ENCODE assay signal across 20 cellular contexts in the genomic region with DNA sequence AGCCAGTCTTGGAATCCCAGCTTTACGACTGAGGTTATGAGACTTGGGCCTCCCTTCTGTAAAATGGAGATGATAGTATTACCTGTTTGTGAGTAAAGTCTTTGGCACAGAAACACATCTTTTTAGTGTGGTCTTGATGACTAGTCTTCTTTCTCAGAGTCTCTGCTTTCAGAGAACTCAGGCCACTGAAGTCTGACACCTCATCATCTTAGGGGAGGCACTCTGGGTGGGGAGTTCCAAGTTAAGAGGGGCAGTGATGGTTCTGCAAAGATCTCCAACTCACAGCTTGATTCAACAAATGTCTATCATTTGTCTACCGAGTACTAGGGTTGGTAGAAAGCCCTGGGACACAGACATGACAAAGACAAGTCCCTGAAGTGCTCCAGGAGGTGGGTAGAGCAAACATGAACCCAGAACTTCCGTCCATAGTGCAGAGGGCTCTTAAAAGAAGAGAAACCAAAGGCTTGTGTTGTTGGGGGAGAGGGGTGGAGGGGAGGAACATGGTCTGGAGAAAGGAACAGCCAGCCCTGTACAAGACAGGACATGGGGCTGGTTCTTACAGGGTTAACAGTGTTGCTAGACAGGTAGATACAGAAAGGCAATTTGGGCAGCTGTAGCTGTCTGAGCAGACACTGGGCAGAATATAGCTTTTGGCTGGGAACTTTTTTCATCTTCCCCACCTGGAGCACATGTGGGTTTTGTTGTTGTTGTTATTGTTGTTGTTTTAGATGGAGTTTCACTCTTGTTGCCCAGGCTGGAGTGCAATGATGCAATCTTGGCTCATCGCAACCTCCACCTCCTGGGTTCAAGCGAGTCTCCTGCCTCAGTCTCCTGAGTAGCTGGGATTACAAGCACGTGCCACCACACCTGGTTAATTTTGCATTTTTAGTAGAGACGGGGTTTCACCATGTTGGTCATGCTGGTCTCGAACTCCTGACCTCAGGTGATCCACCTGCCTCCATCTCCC. TPM values are rescaled to one million over a fixed set of nuclear protein-coding genes. Genes with fewer than 3 reads are reported as not detected.
DNase-seq lines count a peak whose midpoint lies in the region; ATAC-seq, FAIRE-seq and TF ChIP-seq lines count a peak whose summit lies in the region.
"Had no signal": no experiment of that assay in that cellular context is flagged by ENCODE, and none has a peak within 500 bp of the region (broad histone marks: within the 10 kb centered on the region; RNA-seq: fewer than 3 reads in every experiment).

No MANE protein-coding gene starts in this region.

- no peaks in the 10 kb centered on the region for H3K9me3 ChIP-seq in DOHH2 (ENCODE audit: control insufficient read depth, insufficient read depth, low read length)
- H3K9me3 ChIP-seq in Panc1 (ENCODE audit: control insufficient read depth, insufficient read depth, low read depth, low read length), result no peaks in the 10 kb centered on the region
- H3K9me3 ChIP-seq in HepG2 (ENCODE audit: low read length), result no peaks in the 10 kb centered on the region
- H3K9me3 ChIP-seq: left ventricle myocardium inferior, suprapubic skin had no signal

- H3K4me2 ChIP-seq in DOHH2 (ENCODE audit: low read length) (no peak overlapping the region), HepG2 (ENCODE audit: low read depth, low read length) (peak overlapping the region; percentile 67)

- peaks cover 13% of the 10 kb centered on the region for H3K79me2 ChIP-seq in DOHH2 (ENCODE audit: control insufficient read depth, low read length)
- peaks cover 8% of the 10 kb centered on the region for H3K79me2 ChIP-seq in HepG2 (ENCODE audit: insufficient read depth, low read length)

- H3K27ac ChIP-seq in DOHH2 (ENCODE audit: low read depth, low read length), result no peak overlapping the region
- no peak overlapping the region for H3K27ac ChIP-seq in Panc1 (ENCODE audit: low read length)
- peak overlapping the region; percentile 68 for H3K27ac ChIP-seq in HepG2 (ENCODE audit: extremely low read length, insufficient read depth, low read length)
- H3K27ac ChIP-seq: left ventricle myocardium inferior, suprapubic skin had no signal

- TF ChIP-seq CTCF in DOHH2 (IDR thresholded peaks at IDR 0.05; ENCODE audit: low read depth, low read length, poor library complexity, severe bottlenecking) (peak; percentile 20), Panc1 (IDR thresholded peaks at IDR 0.05) (peak; percentile 53), HepG2 (CRISPR knock-in tag; IDR thresholded peaks at IDR 0.05) (no peak)

- peaks cover 32% of the 10 kb centered on the region for H3K4me1 ChIP-seq in DOHH2 (ENCODE audit: control insufficient read depth, low read length)
- peaks cover 13% of the 10 kb centered on the region for H3K4me1 ChIP-seq in Panc1 (ENCODE audit: control insufficient read depth, insufficient read depth, low read length)
- peaks cover 65% of the 10 kb centered on the region for H3K4me1 ChIP-seq in HepG2 (ENCODE audit: insufficient read depth, low read length)

- WGBS in HepG2 (ENCODE audit: low lambda C conversion rate), result 61% methylated on average over 8 of the region's 8 CpGs

- CTCF ChIA-PET in Panc1 (lab: Charles Lee), result interaction anchor here (0.7 kb wide), 2 partner anchors 76 to 141 kb away, joined by 4 to 6 read pairs; no protein-coding TSS in a partner anchor
- CTCF ChIA-PET in HepG2 (lab: Yijun Ruan, JAX; ENCODE audit: low intra/inter-chr PET ratio, low total read pairs), result interaction anchor here (2.1 kb wide), 1 partner anchor 60 kb away, joined by 11 read pairs; no protein-coding TSS in a partner anchor

- FAIRE-seq in HepG2 (lab: Jason Lieb, UNC), result peak; percentile 85
- FAIRE-seq: astrocyte, HTR-8/SVneo, islet of Langerhans, urothelium cell line had no signal

- TF ChIP-seq POLR2A in HepG2 (IDR thresholded peaks at IDR 0.05; ENCODE audit: insufficient read depth in 1 of 2, low read depth in 2 of 2, low read length in 2 of 2), result no peak

- peaks cover 29% of the 10 kb centered on the region for H3K27me3 ChIP-seq in DOHH2 (ENCODE audit: control insufficient read depth, low read length)
- H3K27me3 ChIP-seq in Panc1 (ENCODE audit: control insufficient read depth, insufficient read depth, low read length), result no peaks in the 10 kb centered on the region
- H3K27me3 ChIP-seq in HepG2 (ENCODE audit: control insufficient read depth in 1 of 2, insufficient read depth in 2 of 2, low read length in 2 of 2), result no peaks in the 10 kb centered on the region
- H3K27me3 ChIP-seq: dorsolateral prefrontal cortex, suprapubic skin had no signal

- no peak for TF ChIP-seq RAD21 in HepG2 (CRISPR knock-in tag; IDR thresholded peaks at IDR 0.05)

- no peaks in the 10 kb centered on the region for H3F3A ChIP-seq in DOHH2 (ENCODE audit: control insufficient read depth, insufficient read depth)

- H2AFZ ChIP-seq in HepG2 (ENCODE audit: low read length), result peak overlapping the region; percentile 66

- BruUV-seq in Panc1 (replicated peaks; lab: Mats Ljungman, UMichigan), result no TSS peak
- no TSS peak for BruUV-seq in HepG2 (replicated peaks; lab: Mats Ljungman, UMichigan)

- H4K20me1 ChIP-seq in DOHH2 (ENCODE audit: control insufficient read depth, insufficient read depth, low read depth, low read length) (no peaks in the 10 kb centered on the region), HepG2 (ENCODE audit: insufficient read depth, low read length) (no peaks in the 10 kb centered on the region)

- no peaks in the 10 kb centered on the region for H3K9me2 ChIP-seq in DOHH2 (replicated peaks; ENCODE audit: control insufficient read depth, low read length)

- peak in 1 of 2 experiments; percentile 76; a peak in 1 of 4 replicates for TF ChIP-seq EP300 in HepG2 (IDR thresholded peaks at IDR 0.05; ENCODE audit: low read depth in 2 of 2, low read length in 2 of 2)
- no peak for TF ChIP-seq EP300 in HepG2 (CRISPR knock-in tag; IDR thresholded peaks at IDR 0.05; ENCODE audit: borderline replicate concordance)

- DNase-seq in activated T-cell treated with anti-CD3 and anti-CD28 coated beads for 48 hours (ENCODE audit: low read depth) (peak; percentile 2), activated T-cell treated with anti-CD3 and anti-CD28 coated beads for 4 hours (no peak), Panc1 (ENCODE audit: low read depth, low spot score) (no peak), HepG2 (ENCODE audit: low spot score) (peak; percentile 63), ureter (ENCODE audit: low spot score) (no peak)
- DNase-seq: NCI-H1092, NCI-H187, NCI-H526 treated with DMSO at 0.1 percent for 48 hours had no signal

- in situ Hi-C loops in Panc1 (cut with HindIII; ENCODE audit: low pct_unique_long_range_greater_than_20kb, low sequenced_read_pairs), result no loop called here
- in situ Hi-C loops in HepG2 (cut with HindIII; ENCODE audit: extremely low pct_ligation_motif_present, low pct_unique_long_range_greater_than_20kb), result no loop called here

- H3K4me3 ChIP-seq in DOHH2 (ENCODE audit: low read length) (no peak overlapping the region), Panc1 (ENCODE audit: low read depth in 2 of 2, low read length in 2 of 2) (no peak overlapping the region), HepG2 (replicated peaks in 1 of 3; ENCODE audit: insufficient read depth in 1 of 3, low read depth in 2 of 3, low read length in 3 of 3) (no peak overlapping the region; a peak in 1 of 6 replicates)
- H3K4me3 ChIP-seq: dorsolateral prefrontal cortex, left ventricle myocardium inferior, skin epidermis, suprapubic skin had no signal

- H3K36me3 ChIP-seq in DOHH2 (ENCODE audit: control insufficient read depth, low read length), result peaks cover under 1% of the 10 kb centered on the region
- H3K36me3 ChIP-seq in Panc1 (ENCODE audit: control insufficient read depth, insufficient read depth, low read length), result no peaks in the 10 kb centered on the region
- H3K36me3 ChIP-seq in HepG2 (replicated peaks in 1 of 2; ENCODE audit: control insufficient read depth in 1 of 2, insufficient read depth in 2 of 2, low read length in 2 of 2), result no peaks in the 10 kb centered on the region
- H3K36me3 ChIP-seq: left ventricle myocardium inferior, suprapubic skin had no signal

- intact Hi-C loops in Panc1 (cut with micrococcal nuclease; ENCODE audit: unreplicated experiment) (loop anchor here (5.0 kb wide), 2 partner anchors 58 to 73 kb away; partner anchors contain the start of genes APBB3 and SLC35A4), HepG2 (cut with micrococcal nuclease; ENCODE audit: unreplicated experiment) (loop anchor here (1.0 kb wide), 1 partner anchor 60 kb away; no protein-coding TSS in a partner anchor)

- H3K9ac ChIP-seq in HepG2 (ENCODE audit: insufficient read depth, low read depth, low read length), result no peak overlapping the region

- POLR2A ChIA-PET in Panc1 (lab: Charles Lee), result interaction anchor here (1.1 kb wide), 1 partner anchor 12 kb away, joined by 3 read pairs; the partner anchor contains the start of genes IK and NDUFA2
- POLR2A ChIA-PET in HepG2 (lab: Yijun Ruan, JAX), result interaction anchor here (0.7 to 6.5 kb wide), 7 partner anchors 12 to 90 kb away, joined by 3 to 84 read pairs (median 5); partner anchors contain the start of genes EIF4EBP3, HARS1, HARS2 and IK

- ATAC-seq in Panc1 (no peak), HepG2 (peak; percentile 11), HG03039 (IDR thresholded peaks at IDR 0.05; ENCODE audit: unreplicated experiment) (no peak), GM21515 (IDR thresholded peaks at IDR 0.05; ENCODE audit: unreplicated experiment) (no peak)

RNA-seq across cellular contexts. Expression of gene CD14, which starts 2.6 kb away (rescaled TPM):
- 2.5 TPM for total RNA-seq in Panc1 (2021; ENCODE audit: unreplicated experiment)
- 1.8 TPM for polyA plus RNA-seq in Panc1 (2012; ENCODE audit: insufficient read length)
- 0.70 and 1.7 TPM in 2 replicates for total RNA-seq in HepG2 (2016; rRNA removed; fragmentation: Illumina TruSeq; extraction: Trizol)
- total RNA-seq in HepG2 (2016; cell fraction: cytosol; rRNA removed; fragmentation: Illumina TruSeq; extraction: Trizol; ENCODE audit: low read depth), result 0.35 and 0.40 TPM in 2 replicates
- total RNA-seq in HepG2 (2016; cell fraction: insoluble cytoplasmic fraction; rRNA removed; fragmentation: Illumina TruSeq; extraction: Trizol), result 1.4 TPM in 2 replicates
- total RNA-seq in HepG2 (2016; cell fraction: membrane; rRNA removed; fragmentation: Illumina TruSeq; extraction: Trizol), result 0.22 and 0.31 TPM in 2 replicates
- total RNA-seq in HepG2 (2016; cell fraction: nucleus; rRNA removed; fragmentation: Illumina TruSeq; extraction: Trizol), result 1.5 and 1.7 TPM in 2 replicates
- polyA plus RNA-seq in HepG2 (2011; rRNA removed), result 4.7 and 9.8 TPM in 2 replicates
- polyA plus RNA-seq in HepG2 (2011; cell fraction: cytosol; rRNA removed), result 4.5 and 5.6 TPM in 2 replicates
- 3.9 and 7.5 TPM in 2 replicates for polyA plus RNA-seq in HepG2 (2011; cell fraction: nucleus; rRNA removed)
- 2.7 and 8.6 TPM in 2 replicates for polyA plus RNA-seq in HepG2 (2012)
- polyA plus RNA-seq in HepG2 (2016; cell fraction: cytosol; fragmentation: Illumina TruSeq; extraction: Trizol; ENCODE audit: low read depth), result 0.16 and 0.26 TPM in 2 replicates
- 0.59 and 0.86 TPM in 2 replicates for polyA plus RNA-seq in HepG2 (2016; cell fraction: insoluble cytoplasmic fraction; fragmentation: Illumina TruSeq; extraction: Trizol; ENCODE audit: low read depth)
- polyA plus RNA-seq in HepG2 (2016; cell fraction: membrane; fragmentation: Illumina TruSeq; extraction: Trizol; ENCODE audit: low read depth), result 0.15 and 0.20 TPM in 2 replicates
- 1.8 and 4.1 TPM in 2 replicates for polyA plus RNA-seq in HepG2 (2016; cell fraction: nucleus; fragmentation: Illumina TruSeq; extraction: Trizol; ENCODE audit: insufficient read depth, low read depth)
- polyA minus RNA-seq in HepG2 (2011; rRNA and poly(A)+ RNA removed; ENCODE audit: low replicate concordance), result 0.16 and 4.7 TPM in 2 replicates
- polyA minus RNA-seq in HepG2 (2011; cell fraction: cytosol; rRNA and poly(A)+ RNA removed), result 2.6 and 4.0 TPM in 2 replicates
- 0.90 and 1.5 TPM in 2 replicates for polyA minus RNA-seq in HepG2 (2011; cell fraction: nucleus; rRNA and poly(A)+ RNA removed)
- 17.3 TPM for total RNA-seq in ureter
- total RNA-seq: H4 had no signal

RNA-seq across cellular contexts. Expression of gene TMCO6, which starts 3.7 kb away (rescaled TPM):
- 18.9 TPM for total RNA-seq in Panc1 (2021; ENCODE audit: unreplicated experiment)
- 15.4 TPM for polyA plus RNA-seq in Panc1 (2012; ENCODE audit: insufficient read length)
- total RNA-seq in HepG2 (2016; rRNA removed; fragmentation: Illumina TruSeq; extraction: Trizol), result 8.2 and 16.6 TPM in 2 replicates
- total RNA-seq in HepG2 (2016; cell fraction: cytosol; rRNA removed; fragmentation: Illumina TruSeq; extraction: Trizol; ENCODE audit: low read depth), result 5.8 and 7.1 TPM in 2 replicates
- total RNA-seq in HepG2 (2016; cell fraction: insoluble cytoplasmic fraction; rRNA removed; fragmentation: Illumina TruSeq; extraction: Trizol), result 7.7 and 17.8 TPM in 2 replicates
- total RNA-seq in HepG2 (2016; cell fraction: membrane; rRNA removed; fragmentation: Illumina TruSeq; extraction: Trizol), result 6.2 and 7.2 TPM in 2 replicates
- total RNA-seq in HepG2 (2016; cell fraction: nucleus; rRNA removed; fragmentation: Illumina TruSeq; extraction: Trizol), result 33.8 and 34.3 TPM in 2 replicates
- polyA plus RNA-seq in HepG2 (2011; rRNA removed), result 28.2 and 36.3 TPM in 2 replicates
- 19.5 and 25.9 TPM in 2 replicates for polyA plus RNA-seq in HepG2 (2011; cell fraction: cytosol; rRNA removed)
- polyA plus RNA-seq in HepG2 (2011; cell fraction: nucleus; rRNA removed), result 235 and 295 TPM in 2 replicates
- polyA plus RNA-seq in HepG2 (2012), result 17.5 and 19.3 TPM in 2 replicates
- 2.1 and 2.6 TPM in 2 replicates for polyA plus RNA-seq in HepG2 (2016; cell fraction: cytosol; fragmentation: Illumina TruSeq; extraction: Trizol; ENCODE audit: low read depth)
- 5.9 and 6.4 TPM in 2 replicates for polyA plus RNA-seq in HepG2 (2016; cell fraction: insoluble cytoplasmic fraction; fragmentation: Illumina TruSeq; extraction: Trizol; ENCODE audit: low read depth)
- polyA plus RNA-seq in HepG2 (2016; cell fraction: membrane; fragmentation: Illumina TruSeq; extraction: Trizol; ENCODE audit: low read depth), result 3.2 and 5.9 TPM in 2 replicates
- 57.6 and 58.2 TPM in 2 replicates for polyA plus RNA-seq in HepG2 (2016; cell fraction: nucleus; fragmentation: Illumina TruSeq; extraction: Trizol; ENCODE audit: insufficient read depth, low read depth)
- 28.7 and 45.7 TPM in 2 replicates for polyA minus RNA-seq in HepG2 (2011; rRNA and poly(A)+ RNA removed; ENCODE audit: low replicate concordance)
- 5.5 and 5.7 TPM in 2 replicates for polyA minus RNA-seq in HepG2 (2011; cell fraction: cytosol; rRNA and poly(A)+ RNA removed)
- 74.2 and 90.0 TPM in 2 replicates for polyA minus RNA-seq in HepG2 (2011; cell fraction: nucleus; rRNA and poly(A)+ RNA removed)
- total RNA-seq in ureter, result 24.1 TPM

RNA-seq across cellular contexts. Expression of gene NDUFA2, which starts 11.9 kb away (rescaled TPM):
- total RNA-seq in Panc1 (2021; ENCODE audit: unreplicated experiment), result 81.7 TPM
- polyA plus RNA-seq in Panc1 (2012; ENCODE audit: insufficient read length), result 174 TPM
- 97.2 and 103 TPM in 2 replicates for total RNA-seq in HepG2 (2016; rRNA removed; fragmentation: Illumina TruSeq; extraction: Trizol)
- total RNA-seq in HepG2 (2016; cell fraction: cytosol; rRNA removed; fragmentation: Illumina TruSeq; extraction: Trizol; ENCODE audit: low read depth), result 31.4 and 47.0 TPM in 2 replicates
- 93.8 and 118 TPM in 2 replicates for total RNA-seq in HepG2 (2016; cell fraction: insoluble cytoplasmic fraction; rRNA removed; fragmentation: Illumina TruSeq; extraction: Trizol)
- total RNA-seq in HepG2 (2016; cell fraction: membrane; rRNA removed; fragmentation: Illumina TruSeq; extraction: Trizol), result 39.2 and 47.9 TPM in 2 replicates
- 35.2 and 41.9 TPM in 2 replicates for total RNA-seq in HepG2 (2016; cell fraction: nucleus; rRNA removed; fragmentation: Illumina TruSeq; extraction: Trizol)
- 94.9 and 105 TPM in 2 replicates for polyA plus RNA-seq in HepG2 (2011; rRNA removed)
- polyA plus RNA-seq in HepG2 (2011; cell fraction: cytosol; rRNA removed), result 88.4 and 132 TPM in 2 replicates
- polyA plus RNA-seq in HepG2 (2011; cell fraction: nucleus; rRNA removed), result 34.5 and 35.4 TPM in 2 replicates
- 58.5 and 59.1 TPM in 2 replicates for polyA plus RNA-seq in HepG2 (2012)
- 35.9 and 45.1 TPM in 2 replicates for polyA plus RNA-seq in HepG2 (2016; cell fraction: cytosol; fragmentation: Illumina TruSeq; extraction: Trizol; ENCODE audit: low read depth)
- polyA plus RNA-seq in HepG2 (2016; cell fraction: insoluble cytoplasmic fraction; fragmentation: Illumina TruSeq; extraction: Trizol; ENCODE audit: low read depth), result 102 and 108 TPM in 2 replicates
- polyA plus RNA-seq in HepG2 (2016; cell fraction: membrane; fragmentation: Illumina TruSeq; extraction: Trizol; ENCODE audit: low read depth), result 35.6 and 44.9 TPM in 2 replicates
- 62.0 and 65.8 TPM in 2 replicates for polyA plus RNA-seq in HepG2 (2016; cell fraction: nucleus; fragmentation: Illumina TruSeq; extraction: Trizol; ENCODE audit: insufficient read depth, low read depth)
- polyA minus RNA-seq in HepG2 (2011; rRNA and poly(A)+ RNA removed; ENCODE audit: low replicate concordance), result 18.8 and 29.1 TPM in 2 replicates
- 11.2 and 15.4 TPM in 2 replicates for polyA minus RNA-seq in HepG2 (2011; cell fraction: cytosol; rRNA and poly(A)+ RNA removed)
- polyA minus RNA-seq in HepG2 (2011; cell fraction: nucleus; rRNA and poly(A)+ RNA removed), result 12.6 and 13.9 TPM in 2 replicates
- total RNA-seq in ureter, result 48.1 TPM

RNA-seq across cellular contexts. Expression of gene IK, which starts 12.1 kb away (rescaled TPM):
- total RNA-seq in Panc1 (2021; ENCODE audit: unreplicated experiment), result 98.2 TPM
- 167 TPM for polyA plus RNA-seq in Panc1 (2012; ENCODE audit: insufficient read length)
- 67.5 and 86.4 TPM in 2 replicates for total RNA-seq in HepG2 (2016; rRNA removed; fragmentation: Illumina TruSeq; extraction: Trizol)
- total RNA-seq in HepG2 (2016; cell fraction: cytosol; rRNA removed; fragmentation: Illumina TruSeq; extraction: Trizol; ENCODE audit: low read depth), result 10.9 and 13.0 TPM in 2 replicates
- total RNA-seq in HepG2 (2016; cell fraction: insoluble cytoplasmic fraction; rRNA removed; fragmentation: Illumina TruSeq; extraction: Trizol), result 67.8 and 81.2 TPM in 2 replicates
- total RNA-seq in HepG2 (2016; cell fraction: membrane; rRNA removed; fragmentation: Illumina TruSeq; extraction: Trizol), result 12.8 and 18.0 TPM in 2 replicates
- 45.9 and 55.5 TPM in 2 replicates for total RNA-seq in HepG2 (2016; cell fraction: nucleus; rRNA removed; fragmentation: Illumina TruSeq; extraction: Trizol)
- polyA plus RNA-seq in HepG2 (2011; rRNA removed), result 63.7 and 65.3 TPM in 2 replicates
- 43.5 and 55.0 TPM in 2 replicates for polyA plus RNA-seq in HepG2 (2011; cell fraction: cytosol; rRNA removed)
- 132 and 195 TPM in 2 replicates for polyA plus RNA-seq in HepG2 (2011; cell fraction: nucleus; rRNA removed)
- polyA plus RNA-seq in HepG2 (2012), result 61.8 and 72.2 TPM in 2 replicates
- 8.8 TPM in 2 replicates for polyA plus RNA-seq in HepG2 (2016; cell fraction: cytosol; fragmentation: Illumina TruSeq; extraction: Trizol; ENCODE audit: low read depth)
- polyA plus RNA-seq in HepG2 (2016; cell fraction: insoluble cytoplasmic fraction; fragmentation: Illumina TruSeq; extraction: Trizol; ENCODE audit: low read depth), result 103 and 116 TPM in 2 replicates
- 8.1 and 11.8 TPM in 2 replicates for polyA plus RNA-seq in HepG2 (2016; cell fraction: membrane; fragmentation: Illumina TruSeq; extraction: Trizol; ENCODE audit: low read depth)
- 114 and 115 TPM in 2 replicates for polyA plus RNA-seq in HepG2 (2016; cell fraction: nucleus; fragmentation: Illumina TruSeq; extraction: Trizol; ENCODE audit: insufficient read depth, low read depth)
- polyA minus RNA-seq in HepG2 (2011; rRNA and poly(A)+ RNA removed; ENCODE audit: low replicate concordance), result 32.1 and 98.6 TPM in 2 replicates
- 23.0 and 28.8 TPM in 2 replicates for polyA minus RNA-seq in HepG2 (2011; cell fraction: cytosol; rRNA and poly(A)+ RNA removed)
- polyA minus RNA-seq in HepG2 (2011; cell fraction: nucleus; rRNA and poly(A)+ RNA removed), result 63.2 and 75.2 TPM in 2 replicates
- total RNA-seq in ureter, result 78.8 TPM

RNA-seq across cellular contexts. Expression of gene WDR55, which starts 29.1 kb away (rescaled TPM):
- 49.2 TPM for total RNA-seq in Panc1 (2021; ENCODE audit: unreplicated experiment)
- 34.0 TPM for polyA plus RNA-seq in Panc1 (2012; ENCODE audit: insufficient read length)
- 18.2 and 18.5 TPM in 2 replicates for total RNA-seq in HepG2 (2016; rRNA removed; fragmentation: Illumina TruSeq; extraction: Trizol)
- total RNA-seq in HepG2 (2016; cell fraction: cytosol; rRNA removed; fragmentation: Illumina TruSeq; extraction: Trizol; ENCODE audit: low read depth), result 1.8 and 2.8 TPM in 2 replicates
- total RNA-seq in HepG2 (2016; cell fraction: insoluble cytoplasmic fraction; rRNA removed; fragmentation: Illumina TruSeq; extraction: Trizol), result 17.1 and 17.6 TPM in 2 replicates
- 8.8 TPM in 2 replicates for total RNA-seq in HepG2 (2016; cell fraction: membrane; rRNA removed; fragmentation: Illumina TruSeq; extraction: Trizol)
- 16.0 and 18.3 TPM in 2 replicates for total RNA-seq in HepG2 (2016; cell fraction: nucleus; rRNA removed; fragmentation: Illumina TruSeq; extraction: Trizol)
- polyA plus RNA-seq in HepG2 (2011; rRNA removed), result 17.7 and 23.4 TPM in 2 replicates
- 15.6 and 19.1 TPM in 2 replicates for polyA plus RNA-seq in HepG2 (2011; cell fraction: cytosol; rRNA removed)
- polyA plus RNA-seq in HepG2 (2011; cell fraction: nucleus; rRNA removed), result 55.5 and 55.6 TPM in 2 replicates
- polyA plus RNA-seq in HepG2 (2012), result 13.9 and 15.2 TPM in 2 replicates
- polyA plus RNA-seq in HepG2 (2016; cell fraction: cytosol; fragmentation: Illumina TruSeq; extraction: Trizol; ENCODE audit: low read depth), result 1.9 and 2.1 TPM in 2 replicates
- polyA plus RNA-seq in HepG2 (2016; cell fraction: insoluble cytoplasmic fraction; fragmentation: Illumina TruSeq; extraction: Trizol; ENCODE audit: low read depth), result 15.5 and 17.3 TPM in 2 replicates
- 5.0 and 5.9 TPM in 2 replicates for polyA plus RNA-seq in HepG2 (2016; cell fraction: membrane; fragmentation: Illumina TruSeq; extraction: Trizol; ENCODE audit: low read depth)
- polyA plus RNA-seq in HepG2 (2016; cell fraction: nucleus; fragmentation: Illumina TruSeq; extraction: Trizol; ENCODE audit: insufficient read depth, low read depth), result 50.1 and 52.2 TPM in 2 replicates
- 24.4 and 41.7 TPM in 2 replicates for polyA minus RNA-seq in HepG2 (2011; rRNA and poly(A)+ RNA removed; ENCODE audit: low replicate concordance)
- polyA minus RNA-seq in HepG2 (2011; cell fraction: cytosol; rRNA and poly(A)+ RNA removed), result 14.0 and 14.3 TPM in 2 replicates
- polyA minus RNA-seq in HepG2 (2011; cell fraction: nucleus; rRNA and poly(A)+ RNA removed), result 19.7 and 20.5 TPM in 2 replicates
- total RNA-seq in ureter, result 26.3 TPM

Comparison
In these comparisons a context has a peak if more than half of its experiments do, and no peak if none do; other contexts are left out.
1. DNase-seq: peak in activated T-cell treated with anti-CD3 and anti-CD28 coated beads for 48 hours (single experiment) and HepG2 (single experiment); none in activated T-cell treated with anti-CD3 and anti-CD28 coated beads for 4 hours (single experiment), Panc1 (single experiment) and ureter (single experiment).